ENCODE assay signal across 28 cellular contexts in the genomic region with DNA sequence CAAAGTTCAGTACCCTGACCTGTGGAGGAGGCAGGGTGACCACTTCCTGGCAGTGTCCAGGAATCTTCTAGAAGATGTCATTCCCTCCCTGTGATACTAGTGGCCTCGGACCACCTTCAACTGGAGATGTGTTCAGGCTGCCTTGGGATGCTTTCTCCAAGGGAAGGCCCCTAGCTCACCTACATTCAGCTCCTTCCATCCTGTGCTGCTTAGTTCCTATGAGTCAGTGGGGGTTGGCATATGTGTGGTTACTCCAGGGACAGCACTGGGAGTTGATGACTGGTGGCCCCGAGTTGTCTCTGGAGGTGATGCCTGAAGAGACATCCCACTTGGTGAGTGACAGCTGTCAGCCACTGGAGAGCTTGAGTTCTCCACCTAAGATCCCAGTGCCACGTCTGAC.
"Had no signal": no experiment of that assay in that cellular context is flagged by ENCODE, and none has a peak within 500 bp of the region (broad histone marks: within the 10 kb centered on the region; RNA-seq: fewer than 3 reads in every experiment).

No MANE protein-coding gene starts in this region.

- ATAC-seq: naive thymus-derived CD8-positive, alpha-beta T cell; natural killer cell treated with Interleukin-12 subunit alpha and Interleukin-12 subunit beta and Interleukin-15 and Interleukin-18, amount 100 ng/mL, for 72 hours; pancreas; right cardiac atrium; right lobe of liver; stimulated activated memory B cell treated with anti-CD40 and anti-IgM and Interleukin-4, amounts not matched to agents 10 μg/mL and 1 μg/mL and 100 μg/mL, for 72 hours; stimulated activated naive CD8-positive, alpha-beta T cell treated with anti-CD3 and anti-CD28 coated beads, Interleukin-15, amount 100 ng/mL, for 72 hours; stimulated activated naive CD8-positive, alpha-beta T cell treated with anti-CD3 and anti-CD28 coated beads, Interleukin-15, Interleukin-2, amounts not matched to agents 100 U/mL and 50 U/mL, for 24 hours; upper lobe of right lung had no signal

- H3K27ac ChIP-seq: neutrophil, pancreas, prostate gland, right lobe of liver, sigmoid colon, spleen, suprapubic skin, testis, tibial artery, transverse colon, upper lobe of right lung, uterus had no signal

- H3K36me3 ChIP-seq: neutrophil, pancreas, prostate gland, right lobe of liver, sigmoid colon, spleen, suprapubic skin, tibial artery, transverse colon, upper lobe of right lung, uterus had no signal

- H3K27me3 ChIP-seq: neutrophil, pancreas, right lobe of liver, sigmoid colon, suprapubic skin, testis, tibial artery, transverse colon, upper lobe of right lung, uterus had no signal

- FAIRE-seq: pancreas had no signal

- H3K9me3 ChIP-seq: neutrophil, pancreas, prostate gland, right lobe of liver, sigmoid colon, suprapubic skin, testis, tibial artery, transverse colon, upper lobe of right lung, uterus had no signal

- H3K4me3 ChIP-seq: pancreas, prostate gland, right lobe of liver, sigmoid colon, smooth muscle cell, spleen, suprapubic skin, testis, tibial artery, transverse colon, upper lobe of right lung, uterus had no signal

- H3K4me1 ChIP-seq: pancreas, prostate gland, right lobe of liver, sigmoid colon, spleen, suprapubic skin, testis, tibial artery, transverse colon, upper lobe of right lung, uterus had no signal

- DNase-seq: naive thymus-derived CD8-positive, alpha-beta T cell; nephron progenitor cell; nucleus accumbens; pancreas; right cardiac atrium; right lobe of liver; sigmoid colon; spleen; stimulated activated CD4-positive, alpha-beta T cell treated with anti-CD3 and anti-CD28 coated beads, Interleukin-12 subunit alpha, Interleukin-12 subunit beta, amount 100 ng/mL, for 4 hours; stimulated activated CD4-positive, alpha-beta T cell treated with anti-CD3 and anti-CD28 coated beads, Interleukin-1b, Interleukin-23, amount 100 ng/mL, for 48 hours; stimulated activated CD4-positive, alpha-beta T cell treated with anti-CD3 and anti-CD28 coated beads, Interleukin-4, amount 100 ng/mL, for 1 hour; stimulated activated CD4-positive, alpha-beta T cell treated with anti-CD3 and anti-CD28 coated beads, Interleukin-4, amount 100 ng/mL, for 4 hours; stimulated activated CD8-positive, alpha-beta memory T cell treated with anti-CD3 and anti-CD28 coated beads, Interleukin-4, amount 100 ng/mL, for 48 hours; stimulated activated naive CD4-positive, alpha-beta T cell; stimulated activated naive CD8-positive, alpha-beta T cell treated with anti-CD3 and anti-CD28 coated beads, Interleukin-15, amount 100 ng/mL, for 72 hours; stimulated activated naive CD8-positive, alpha-beta T cell treated with anti-CD3 and anti-CD28 coated beads, Interleukin-15, Interleukin-2, amounts not matched to agents 100 U/mL and 50 U/mL, for 24 hours; substantia nigra; testis; tibial artery; transverse colon; upper lobe of right lung; uterus had no signal
